In the genomic region with DNA sequence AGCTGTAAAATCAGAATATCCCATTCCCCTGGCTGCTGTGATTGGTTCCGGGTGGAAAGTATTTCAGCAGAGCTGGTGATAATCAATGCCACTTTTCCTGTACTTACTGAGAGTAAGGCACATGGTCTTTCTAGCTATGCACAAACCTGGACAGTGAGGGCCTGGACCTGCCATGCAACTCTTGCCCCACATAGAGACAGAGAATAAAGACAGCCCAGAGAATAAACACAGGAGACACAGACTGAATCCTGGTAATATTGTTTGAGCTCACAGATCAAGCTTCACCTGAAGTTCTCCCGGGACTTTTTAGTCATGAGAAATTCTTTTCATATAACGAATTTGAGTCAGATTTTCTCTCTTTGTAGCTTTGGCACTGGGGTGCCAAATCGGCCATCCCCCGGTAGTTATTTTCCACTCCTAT, we compare ENCODE assay signal across 20 cellular contexts.
"Had no signal": no experiment of that assay in that cellular context is flagged by ENCODE, and none has a peak within 500 bp of the region (broad histone marks: within the 10 kb centered on the region; RNA-seq: fewer than 3 reads in every experiment).

No MANE protein-coding gene starts in this region.

- H3K4me3 Mint-ChIP-seq: activated B cell treated with CpG ODN at 0.5 μM for 24 hours; activated CD8-positive, alpha-beta T cell treated with anti-CD3 and anti-CD28 coated beads for 36 hours; activated naive CD8-positive, alpha-beta T cell treated with anti-CD3 and anti-CD28 coated beads, Interleukin-2, amount 10 ng/mL, durations not matched to agents 7 days and 5 days; activated T-cell treated with anti-CD3 and anti-CD28 coated beads, Interleukin-2, amount 50 U/mL, for 24 hours; natural killer cell treated with Interleukin-12 subunit alpha and Interleukin-12 subunit beta and Interleukin-15 and Interleukin-18, amount 100 ng/mL, for 72 hours; stimulated activated naive CD8-positive, alpha-beta T cell treated with anti-CD3 and anti-CD28 coated beads, Interleukin-15, Interleukin-2, amounts not matched to agents 100 ng/mL and 50 ng/mL, for 24 hours had no signal

- H3K4me1 ChIP-seq: uterus had no signal

- H3K4me1 Mint-ChIP-seq: activated B cell treated with CpG ODN at 0.5 μM for 24 hours; activated naive CD8-positive, alpha-beta T cell treated with anti-CD3 and anti-CD28 coated beads, Interleukin-2, amount 10 ng/mL, durations not matched to agents 7 days and 5 days had no signal

- DNase-seq: activated B cell treated with CpG ODN at 0.5 μM for 24 hours; activated CD4-positive, alpha-beta T cell treated with anti-CD3 and anti-CD28 coated beads for 48 hours; activated CD8-positive, alpha-beta T cell treated with anti-CD3 and anti-CD28 coated beads for 36 hours; activated naive CD4-positive, alpha-beta T cell treated with Interleukin-2 at 50 U/mL for 16 hours; activated naive CD8-positive, alpha-beta T cell treated with anti-CD3 and anti-CD28 coated beads, Interleukin-2, amount 10 ng/mL, durations not matched to agents 7 days and 5 days; activated T-cell treated with anti-CD3 and anti-CD28 coated beads, Interleukin-2, amount 50 U/mL, for 24 hours; caudate nucleus; gastrocnemius medialis; head of caudate nucleus; left ventricle myocardium superior; nucleus accumbens; posterior cingulate gyrus; retina; SW 1271; uterus had no signal

- H3K9me3 Mint-ChIP-seq: activated B cell treated with CpG ODN at 0.5 μM for 24 hours; activated CD8-positive, alpha-beta T cell treated with anti-CD3 and anti-CD28 coated beads for 36 hours; activated naive CD8-positive, alpha-beta T cell treated with anti-CD3 and anti-CD28 coated beads, Interleukin-2, amount 10 ng/mL, durations not matched to agents 7 days and 5 days; activated T-cell treated with anti-CD3 and anti-CD28 coated beads, Interleukin-2, amount 50 U/mL, for 24 hours; activated T-helper 2 cell treated with anti-CD3 and anti-CD28 coated beads, Interferon-gamma antibody, Interleukin-2, Interleukin-4, amounts not matched to agents 10 μg/mL and 5 μg/mL and 100 μg/mL, durations not matched to agents 14 hours and 24 hours and 36 hours; natural killer cell treated with Interleukin-12 subunit alpha and Interleukin-12 subunit beta and Interleukin-15 and Interleukin-18, amount 100 ng/mL, for 72 hours; stimulated activated naive CD8-positive, alpha-beta T cell treated with anti-CD3 and anti-CD28 coated beads, Interleukin-15, Interleukin-2, amounts not matched to agents 100 ng/mL and 50 ng/mL, for 24 hours had no signal

- H3K9me3 ChIP-seq: body of pancreas, gastrocnemius medialis, tibial nerve, uterus had no signal

- H3K27ac Mint-ChIP-seq: activated B cell treated with CpG ODN at 0.5 μM for 24 hours; activated CD8-positive, alpha-beta T cell treated with anti-CD3 and anti-CD28 coated beads for 36 hours; activated naive CD8-positive, alpha-beta T cell treated with anti-CD3 and anti-CD28 coated beads, Interleukin-2, amount 10 ng/mL, durations not matched to agents 7 days and 5 days; activated T-cell treated with anti-CD3 and anti-CD28 coated beads, Interleukin-2, amount 50 U/mL, for 24 hours; activated T-helper 2 cell treated with anti-CD3 and anti-CD28 coated beads, Interferon-gamma antibody, Interleukin-2, Interleukin-4, amounts not matched to agents 10 μg/mL and 5 μg/mL and 100 μg/mL, durations not matched to agents 14 hours and 24 hours and 36 hours; natural killer cell treated with Interleukin-12 subunit alpha and Interleukin-12 subunit beta and Interleukin-15 and Interleukin-18, amount 100 ng/mL, for 72 hours; stimulated activated naive CD8-positive, alpha-beta T cell treated with anti-CD3 and anti-CD28 coated beads, Interleukin-15, Interleukin-2, amounts not matched to agents 100 ng/mL and 50 ng/mL, for 24 hours had no signal

- ATAC-seq: activated CD8-positive, alpha-beta T cell treated with anti-CD3 and anti-CD28 coated beads for 36 hours; body of pancreas; gastrocnemius medialis; left ventricle myocardium superior; natural killer cell treated with Interleukin-12 subunit alpha and Interleukin-12 subunit beta and Interleukin-15 and Interleukin-18, amount 100 ng/mL, for 72 hours had no signal

- H3K36me3 Mint-ChIP-seq: activated naive CD8-positive, alpha-beta T cell treated with anti-CD3 and anti-CD28 coated beads, Interleukin-2, amount 10 ng/mL, durations not matched to agents 7 days and 5 days; natural killer cell treated with Interleukin-12 subunit alpha and Interleukin-12 subunit beta and Interleukin-15 and Interleukin-18, amount 100 ng/mL, for 72 hours had no signal

- H3K27me3 ChIP-seq: body of pancreas, tibial nerve, uterus had no signal

- H3K4me3 ChIP-seq: body of pancreas, gastrocnemius medialis, tibial nerve, uterus had no signal

- H3K27ac ChIP-seq: body of pancreas, gastrocnemius medialis, uterus had no signal

- H3K36me3 ChIP-seq: gastrocnemius medialis, tibial nerve, uterus had no signal

- H3K27me3 Mint-ChIP-seq: activated T-cell treated with anti-CD3 and anti-CD28 coated beads, Interleukin-2, amount 50 U/mL, for 24 hours had no signal
